ENCODE assay signal across 17 cellular contexts in the genomic region with DNA sequence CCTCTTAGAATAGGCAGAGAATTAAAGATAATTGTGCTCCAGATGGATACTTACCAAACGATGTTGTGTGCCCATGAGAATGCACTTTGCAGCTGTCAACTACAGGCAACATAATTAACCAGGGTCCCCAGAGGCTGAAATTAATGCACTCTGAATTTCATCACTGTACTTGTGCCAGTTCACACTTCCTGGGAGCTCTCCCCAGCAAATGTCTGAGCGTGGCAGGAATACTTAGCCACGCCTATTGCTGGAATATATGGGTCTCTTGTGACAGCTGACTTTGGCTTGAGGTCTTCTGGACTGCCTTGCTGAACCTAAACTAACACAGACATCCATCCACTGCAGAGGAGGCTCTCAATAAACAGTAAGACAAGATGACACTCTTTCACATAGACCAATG. TPM values are rescaled to one million over a fixed set of nuclear protein-coding genes. Genes with fewer than 3 reads are reported as not detected.
DNase-seq lines count a peak whose midpoint lies in the region; ATAC-seq and TF ChIP-seq lines count a peak whose summit lies in the region.
"Had no signal": no experiment of that assay in that cellular context is flagged by ENCODE, and none has a peak within 500 bp of the region (broad histone marks: within the 10 kb centered on the region; RNA-seq: fewer than 3 reads in every experiment).

No MANE protein-coding gene starts in this region.

- ATAC-seq in activated T-helper 17 cell treated with anti-CD3 and anti-CD28 coated beads, Interleukin-2, amount 50 U/mL, for 72 hours (replicated peaks): no peak

- POLR2A ChIA-PET in A673 (lab: Charles Lee; ENCODE audit: low non-redundant PET): no interaction called here
- POLR2A ChIA-PET in activated CD4-positive, alpha-beta T cell treated with anti-CD3 and anti-CD28 coated beads, Interleukin-2, amount 10 ng/mL, durations not matched to agents 7 days and 5 days (lab: Charles Lee): no interaction called here

- DNase-seq in A673 (ENCODE audit: low spot score) (peak; percentile 36), D341Med (ENCODE audit: low spot score) (peak; percentile 46), NCI-H1436 treated with DMSO at 0.1 percent for 48 hours (lab: John Stamatoyannopoulos, UW) (peak; percentile 44), NCI-H524 (lab: John Stamatoyannopoulos, UW) (peak; percentile 79), osteocyte (ENCODE audit: extremely low spot score, unreplicated experiment) (no peak)
- no peak for DNase-seq in activated CD4-positive, alpha-beta T cell treated with anti-CD3 and anti-CD28 coated beads, Interleukin-2, amount 10 ng/mL, durations not matched to agents 7 days and 5 days
- DNase-seq: GDM1, H9, NCI-H2029 treated with DMSO at 0.1 percent for 48 hours, NCI-H774, PC-9, SIG-M5, T-helper 1 cell, T-helper 9 cell had no signal

- H3K27me3 ChIP-seq in A673 (replicated peaks; ENCODE audit: insufficient read depth, low read depth, low read length, poor library complexity): no peaks in the 10 kb centered on the region

- BruUV-seq in A673 (replicated peaks; lab: Mats Ljungman, UMichigan): no TSS peak

- CTCF ChIA-PET in A673 (lab: Charles Lee): no interaction called here
- CTCF ChIA-PET in activated CD4-positive, alpha-beta T cell treated with anti-CD3 and anti-CD28 coated beads, Interleukin-2, amount 10 ng/mL, durations not matched to agents 7 days and 5 days (lab: Charles Lee): interaction anchor here (0.5 kb wide), 1 partner anchor 1211 kb away, joined by 3 read pairs; no protein-coding TSS in a partner anchor

- no peaks in the 10 kb centered on the region for H3K4me1 Mint-ChIP-seq in osteocyte (ENCODE audit: unreplicated experiment)
- H3K4me1 Mint-ChIP-seq in activated CD4-positive, alpha-beta T cell treated with anti-CD3 and anti-CD28 coated beads, Interleukin-2, amount 10 ng/mL, durations not matched to agents 7 days and 5 days: no peaks in the 10 kb centered on the region
- no peaks in the 10 kb centered on the region for H3K4me1 Mint-ChIP-seq in activated T-helper 17 cell treated with anti-CD3 and anti-CD28 coated beads, Interleukin-2, amount 50 U/mL, for 72 hours

- H3K9me3 ChIP-seq in A673 (ENCODE audit: low read depth, low read length, poor library complexity, severe bottlenecking): peaks cover 4% of the 10 kb centered on the region

- H3K4me1 ChIP-seq in A673 (ENCODE audit: insufficient read depth, low read length, poor library complexity, severe bottlenecking): peaks cover 7% of the 10 kb centered on the region

- no peak overlapping the region for H3K4me3 ChIP-seq in A673 (ENCODE audit: low read depth, low read length, poor library complexity, severe bottlenecking)
- H3K4me3 ChIP-seq: PC-9 had no signal

- H3K4me3 Mint-ChIP-seq in osteocyte (ENCODE audit: unreplicated experiment): no peak overlapping the region
- H3K4me3 Mint-ChIP-seq in activated CD4-positive, alpha-beta T cell treated with anti-CD3 and anti-CD28 coated beads, Interleukin-2, amount 10 ng/mL, durations not matched to agents 7 days and 5 days: no peak overlapping the region
- H3K4me3 Mint-ChIP-seq in activated T-helper 17 cell treated with anti-CD3 and anti-CD28 coated beads, Interleukin-2, amount 50 U/mL, for 72 hours: no peak overlapping the region
- H3K4me3 Mint-ChIP-seq: H9 had no signal

- intact Hi-C loops in A673 (cut with micrococcal nuclease; ENCODE audit: unreplicated experiment): no loop called here

- H3K27me3 Mint-ChIP-seq in osteocyte (ENCODE audit: unreplicated experiment): peaks cover 3% of the 10 kb centered on the region
- H3K27me3 Mint-ChIP-seq in activated CD4-positive, alpha-beta T cell treated with anti-CD3 and anti-CD28 coated beads, Interleukin-2, amount 10 ng/mL, durations not matched to agents 7 days and 5 days: peaks cover 22% of the 10 kb centered on the region
- peaks cover 10% of the 10 kb centered on the region for H3K27me3 Mint-ChIP-seq in activated T-helper 17 cell treated with anti-CD3 and anti-CD28 coated beads, Interleukin-2, amount 50 U/mL, for 72 hours

- H3K27ac ChIP-seq in A673 (ENCODE audit: low read depth, low read length, poor library complexity, severe bottlenecking): no peak overlapping the region
- H3K27ac ChIP-seq: C4-2B, PC-9, RWPE1 had no signal

- H3K27ac Mint-ChIP-seq in osteocyte (ENCODE audit: unreplicated experiment): no peak overlapping the region
- no peak overlapping the region for H3K27ac Mint-ChIP-seq in activated CD4-positive, alpha-beta T cell treated with anti-CD3 and anti-CD28 coated beads, Interleukin-2, amount 10 ng/mL, durations not matched to agents 7 days and 5 days
- no peak overlapping the region for H3K27ac Mint-ChIP-seq in activated T-helper 17 cell treated with anti-CD3 and anti-CD28 coated beads, Interleukin-2, amount 50 U/mL, for 72 hours
- H3K27ac Mint-ChIP-seq: H9 had no signal

- H3K9me3 Mint-ChIP-seq in osteocyte (ENCODE audit: unreplicated experiment): peaks cover 2% of the 10 kb centered on the region
- peaks cover 3% of the 10 kb centered on the region for H3K9me3 Mint-ChIP-seq in activated CD4-positive, alpha-beta T cell treated with anti-CD3 and anti-CD28 coated beads, Interleukin-2, amount 10 ng/mL, durations not matched to agents 7 days and 5 days
- peaks cover 4% of the 10 kb centered on the region for H3K9me3 Mint-ChIP-seq in activated T-helper 17 cell treated with anti-CD3 and anti-CD28 coated beads, Interleukin-2, amount 50 U/mL, for 72 hours

- no peak for TF ChIP-seq CTCF in A673 (conservative IDR thresholded peaks at IDR 0.05; ENCODE audit: low read depth, low read length)
- no peak for TF ChIP-seq CTCF in osteocyte (IDR thresholded peaks at IDR 0.05)

- H3K36me3 ChIP-seq in A673 (ENCODE audit: insufficient read depth, low read length, poor library complexity, severe bottlenecking): no peaks in the 10 kb centered on the region

- no peaks in the 10 kb centered on the region for H3K36me3 Mint-ChIP-seq in osteocyte (ENCODE audit: unreplicated experiment)
- no peaks in the 10 kb centered on the region for H3K36me3 Mint-ChIP-seq in activated CD4-positive, alpha-beta T cell treated with anti-CD3 and anti-CD28 coated beads, Interleukin-2, amount 10 ng/mL, durations not matched to agents 7 days and 5 days (ENCODE audit: low read depth)
- H3K36me3 Mint-ChIP-seq in activated T-helper 17 cell treated with anti-CD3 and anti-CD28 coated beads, Interleukin-2, amount 50 U/mL, for 72 hours (ENCODE audit: low read depth): no peaks in the 10 kb centered on the region

RNA-seq across cellular contexts. Expression of a gene that starts 11.9 kb away (rescaled TPM):
- total RNA-seq in A673 (2021): 0.24 and 0.39 TPM in 2 replicates
- total RNA-seq in osteocyte: 0.16 and 0.19 TPM in 2 replicates
- not detected for total RNA-seq in activated CD4-positive, alpha-beta T cell treated with anti-CD3 and anti-CD28 coated beads, Interleukin-2, amount 10 ng/mL, durations not matched to agents 7 days and 5 days
- not detected for total RNA-seq in activated T-helper 17 cell treated with anti-CD3 and anti-CD28 coated beads, Interleukin-2, amount 50 U/mL, for 72 hours

RNA-seq across cellular contexts. Expression of a gene that starts 17.5 kb away (rescaled TPM):
- 6.3 TPM in 2 replicates for total RNA-seq in A673 (2021)
- total RNA-seq in osteocyte: 4.3 and 6.2 TPM in 2 replicates
- total RNA-seq in activated CD4-positive, alpha-beta T cell treated with anti-CD3 and anti-CD28 coated beads, Interleukin-2, amount 10 ng/mL, durations not matched to agents 7 days and 5 days: under 1 TPM; 0.62 to 0.73 TPM
- total RNA-seq in activated T-helper 17 cell treated with anti-CD3 and anti-CD28 coated beads, Interleukin-2, amount 50 U/mL, for 72 hours: 1 to 10 TPM in 1 of 2 donors, under 1 TPM in 1; 0.69 to 3.5 TPM

RNA-seq across cellular contexts. Expression of a gene that starts 36.5 kb away (rescaled TPM):
- total RNA-seq in A673 (2021) (37.4 and 43.1 TPM in 2 replicates), osteocyte (34.8 and 54.1 TPM in 2 replicates)
- total RNA-seq in activated CD4-positive, alpha-beta T cell treated with anti-CD3 and anti-CD28 coated beads, Interleukin-2, amount 10 ng/mL, durations not matched to agents 7 days and 5 days: 10 to 100 TPM; 63.5 to 64.6 TPM
- total RNA-seq in activated T-helper 17 cell treated with anti-CD3 and anti-CD28 coated beads, Interleukin-2, amount 50 U/mL, for 72 hours: 10 to 100 TPM; 33.2 to 53.7 TPM

RNA-seq across cellular contexts. Expression of a gene that starts 39.3 kb away (rescaled TPM):
- total RNA-seq in A673 (2021): 192 and 199 TPM in 2 replicates
- 20.7 and 21.3 TPM in 2 replicates for total RNA-seq in osteocyte
- 100 to 1,000 TPM; 160 to 189 TPM for total RNA-seq in activated CD4-positive, alpha-beta T cell treated with anti-CD3 and anti-CD28 coated beads, Interleukin-2, amount 10 ng/mL, durations not matched to agents 7 days and 5 days
- 100 to 1,000 TPM; 172 to 221 TPM for total RNA-seq in activated T-helper 17 cell treated with anti-CD3 and anti-CD28 coated beads, Interleukin-2, amount 50 U/mL, for 72 hours

Comparison
In these comparisons a context has a peak if more than half of its experiments do, and no peak if none do; other contexts are left out.
1. DNase-seq: peak in A673 (single experiment), D341Med (single experiment), NCI-H1436 treated with DMSO at 0.1 percent for 48 hours (single experiment) and NCI-H524 (2 of 2); none in osteocyte (single experiment) and activated CD4-positive, alpha-beta T cell treated with anti-CD3 and anti-CD28 coated beads, Interleukin-2, amount 10 ng/mL, durations not matched to agents 7 days and 5 days (single experiment).